ENCODE assay signal across 29 cellular contexts in the genomic region with DNA sequence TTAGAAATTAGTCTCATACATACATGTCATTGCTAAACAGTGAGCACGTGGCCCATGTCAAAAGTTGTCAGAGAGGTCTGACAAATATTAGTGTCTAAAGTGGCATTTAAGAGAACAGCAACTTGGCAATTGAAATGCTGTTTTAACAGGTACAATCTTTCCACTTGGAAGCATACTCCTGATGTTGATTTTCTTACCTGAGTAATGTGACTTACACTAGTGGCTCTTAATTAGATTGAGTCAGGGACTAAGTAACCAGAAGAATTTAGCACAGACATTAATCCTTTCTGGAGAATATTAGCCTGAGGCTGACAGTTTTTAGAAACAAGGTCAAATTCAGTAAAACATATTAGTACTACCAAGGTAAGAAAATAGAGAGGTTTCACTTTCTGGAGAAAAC.
DNase-seq lines count a peak whose midpoint lies in the region; ATAC-seq, FAIRE-seq and TF ChIP-seq lines count a peak whose summit lies in the region.
"Had no signal": no experiment of that assay in that cellular context is flagged by ENCODE, and none has a peak within 500 bp of the region (broad histone marks: within the 10 kb centered on the region; RNA-seq: fewer than 3 reads in every experiment).

No MANE protein-coding gene starts in this region.

- H3K9me1 ChIP-seq in keratinocyte (ENCODE audit: control insufficient read depth, extremely low read depth, insufficient read depth, low read length) = no peaks in the 10 kb centered on the region

- CTCF ChIA-PET in SK-N-SH (lab: Yijun Ruan, JAX) = no interaction called here

- no peaks in the 10 kb centered on the region for H3K27me3 ChIP-seq in SK-N-SH (ENCODE audit: insufficient read depth)
- H3K27me3 ChIP-seq in OCI-LY1 (ENCODE audit: insufficient read depth, low read length) = no peaks in the 10 kb centered on the region
- no peaks in the 10 kb centered on the region for H3K27me3 ChIP-seq in keratinocyte (ENCODE audit: control insufficient read depth, extremely low read depth, insufficient read depth, low read length)
- no peaks in the 10 kb centered on the region for H3K27me3 ChIP-seq in suprapubic skin
- H3K27me3 ChIP-seq: SJSA1 had no signal

- H3K4me3 ChIP-seq in SK-N-SH (ENCODE audit: low read depth in 2 of 2, low read length in 1 of 2) = no peak overlapping the region
- H3K4me3 ChIP-seq in OCI-LY1 (ENCODE audit: low read depth, low read length, poor library complexity, severe bottlenecking) = no peak overlapping the region
- no peak overlapping the region for H3K4me3 ChIP-seq in keratinocyte (ENCODE audit: control insufficient read depth in 2 of 3, extremely low read depth in 1 of 3, insufficient read depth in 2 of 3, low read depth in 1 of 3, low read length in 3 of 3)
- H3K4me3 ChIP-seq in retinal pigment epithelial cell (ENCODE audit: low read length) = no peak overlapping the region
- H3K4me3 ChIP-seq in suprapubic skin = no peak overlapping the region
- H3K4me3 ChIP-seq: GM12878, PC-9, SJSA1 had no signal

- H2AFZ ChIP-seq in SK-N-SH (ENCODE audit: low read depth) (peak overlapping the region; percentile 3; the same call in 1 of the 2 replicates), OCI-LY1 (ENCODE audit: low read length) (peak overlapping the region; percentile 80), keratinocyte (ENCODE audit: control insufficient read depth, low read length) (peak overlapping the region; percentile 60)
- H2AFZ ChIP-seq: PC-9 had no signal

- H3F3A ChIP-seq in SK-N-SH (replicated peaks; ENCODE audit: insufficient read depth) = no peaks in the 10 kb centered on the region
- no peaks in the 10 kb centered on the region for H3F3A ChIP-seq in OCI-LY1 (ENCODE audit: insufficient read depth, low read length)

- no peak for TF ChIP-seq POLR2A in suprapubic skin (IDR thresholded peaks at IDR 0.05)

- no peaks in the 10 kb centered on the region for H3K9me3 Mint-ChIP-seq in natural killer cell
- H3K9me3 Mint-ChIP-seq: CD8-positive, alpha-beta T cell had no signal

- no peaks in the 10 kb centered on the region for H3K9me3 ChIP-seq in SK-N-SH
- no peaks in the 10 kb centered on the region for H3K9me3 ChIP-seq in OCI-LY1 (ENCODE audit: low read length)
- no peaks in the 10 kb centered on the region for H3K9me3 ChIP-seq in keratinocyte (ENCODE audit: control insufficient read depth, low read depth, low read length)
- H3K9me3 ChIP-seq in suprapubic skin = no peaks in the 10 kb centered on the region
- H3K9me3 ChIP-seq: Caco-2, SJSA1 had no signal

- no peak overlapping the region for H3K4me3 Mint-ChIP-seq in natural killer cell
- H3K4me3 Mint-ChIP-seq: B cell; CD8-positive, alpha-beta T cell had no signal

- DNase-seq in SK-N-SH = no peak
- no peak for DNase-seq in keratinocyte (ENCODE audit: low read depth, low spot score)
- peak; percentile 58 for DNase-seq in retinal pigment epithelial cell (ENCODE audit: low read depth)
- DNase-seq in natural killer cell = no peak
- no peak for DNase-seq in suprapubic skin (ENCODE audit: low spot score in 2 of 2)
- DNase-seq: Caco-2; CD8-positive, alpha-beta T cell; DMS 273 treated with DMSO at 0.1 percent for 48 hours; DMS79; EL; GDM1; KBM-7; MM.1S; NCI-H1417; NCI-H1694; NCI-H2029 treated with DMSO at 0.1 percent for 48 hours; NCI-H2227 treated with DMSO at 0.1 percent for 48 hours; NCI-H526 treated with DMSO at 0.1 percent for 48 hours; PC-9 had no signal

- no peak overlapping the region for H3K27ac Mint-ChIP-seq in natural killer cell
- H3K27ac Mint-ChIP-seq: B cell; CD8-positive, alpha-beta T cell had no signal

- dilution Hi-C loops in keratinocyte (cut with MboI; ENCODE audit: extremely low pct_ligation_motif_present, low sequenced_read_pairs) = no loop called here

- TF ChIP-seq CTCF in SK-N-SH (IDR thresholded peaks at IDR 0.05) (no peak), OCI-LY1 (IDR thresholded peaks at IDR 0.05; ENCODE audit: low read length) (no peak), keratinocyte (optimal IDR thresholded peaks at IDR 0.05 in 1 of 3, IDR thresholded peaks at IDR 0.05 in 1 of 3, conservative IDR thresholded peaks at IDR 0.05 in 1 of 3; ENCODE audit: extremely low read depth in 1 of 3, insufficient read depth in 2 of 3, low read length in 3 of 3) (no peak), retinal pigment epithelial cell (conservative IDR thresholded peaks at IDR 0.05; ENCODE audit: low read depth, low read length) (no peak), natural killer cell (IDR thresholded peaks at IDR 0.05) (no peak), suprapubic skin (IDR thresholded peaks at IDR 0.05) (no peak)

- no peaks in the 10 kb centered on the region for H3K36me3 ChIP-seq in SK-N-SH (replicated peaks in 1 of 2; ENCODE audit: control insufficient read depth in 1 of 2, insufficient read depth in 2 of 2, low read length in 1 of 2)
- H3K36me3 ChIP-seq in OCI-LY1 (ENCODE audit: insufficient read depth, low read length) = no peaks in the 10 kb centered on the region
- no peaks in the 10 kb centered on the region for H3K36me3 ChIP-seq in keratinocyte (ENCODE audit: control insufficient read depth in 2 of 2, extremely low read depth in 1 of 2, insufficient read depth in 2 of 2, low read length in 2 of 2)
- no peaks in the 10 kb centered on the region for H3K36me3 ChIP-seq in suprapubic skin
- H3K36me3 ChIP-seq: SJSA1 had no signal

- intact Hi-C loops in natural killer cell (cut with micrococcal nuclease) = no loop called here

- H3K4me1 Mint-ChIP-seq in natural killer cell = no peaks in the 10 kb centered on the region
- H3K4me1 Mint-ChIP-seq: B cell had no signal

- no peak for FAIRE-seq in keratinocyte (lab: Jason Lieb, UNC)
- FAIRE-seq: GM12878, H54 had no signal

- H3K36me3 Mint-ChIP-seq in natural killer cell = no peaks in the 10 kb centered on the region
- H3K36me3 Mint-ChIP-seq: CD8-positive, alpha-beta T cell had no signal

- no peaks in the 10 kb centered on the region for H3K79me2 ChIP-seq in SK-N-SH (ENCODE audit: insufficient read depth)
- H3K79me2 ChIP-seq in OCI-LY1 (ENCODE audit: insufficient read depth, low read length) = no peaks in the 10 kb centered on the region
- no peaks in the 10 kb centered on the region for H3K79me2 ChIP-seq in keratinocyte (ENCODE audit: control insufficient read depth, insufficient read depth, low read length)

- TF ChIP-seq EP300 in SK-N-SH (IDR thresholded peaks at IDR 0.05; ENCODE audit: borderline replicate concordance in 1 of 2, low read depth in 1 of 2, low read length in 1 of 2) = no peak
- TF ChIP-seq EP300 in suprapubic skin (IDR thresholded peaks at IDR 0.05) = no peak

- H3K4me2 ChIP-seq in SK-N-SH (no peak overlapping the region), OCI-LY1 (ENCODE audit: low read length) (no peak overlapping the region), keratinocyte (ENCODE audit: control insufficient read depth, extremely low read depth, insufficient read depth, low read depth, low read length) (no peak overlapping the region)
- H3K4me2 ChIP-seq: PC-9 had no signal

- TF ChIP-seq RAD21 in SK-N-SH (IDR thresholded peaks at IDR 0.05; ENCODE audit: low read length) = no peak

- WGBS in SK-N-SH (ENCODE audit: low lambda C conversion rate) = 71% methylated on average over 1 of the region's 1 CpG
- 71% methylated on average over 1 of the region's 1 CpG for WGBS in suprapubic skin

- H4K20me1 ChIP-seq in SK-N-SH (ENCODE audit: insufficient read depth) (no peaks in the 10 kb centered on the region), OCI-LY1 (ENCODE audit: insufficient read depth, low read length) (no peaks in the 10 kb centered on the region), keratinocyte (ENCODE audit: control insufficient read depth, extremely low read depth, insufficient read depth, low read length) (no peaks in the 10 kb centered on the region)

- H3K9me2 ChIP-seq in SK-N-SH (no peaks in the 10 kb centered on the region), OCI-LY1 (ENCODE audit: low read depth, low read length) (no peaks in the 10 kb centered on the region)

- H3K9ac ChIP-seq in SK-N-SH (no peak overlapping the region), OCI-LY1 (ENCODE audit: low read length) (peak overlapping the region; percentile 0; the same call in 1 of the 2 replicates), keratinocyte (ENCODE audit: control insufficient read depth, extremely low read depth, insufficient read depth, low read length) (no peak overlapping the region)

- POLR2A ChIA-PET in SK-N-SH (lab: Yijun Ruan, JAX) = no interaction called here

- peaks cover 0 to 5% of the 10 kb centered on the region in 2 donors for H3K27me3 Mint-ChIP-seq in natural killer cell (ENCODE audit: low read depth in 2 of 2)
- H3K27me3 Mint-ChIP-seq: B cell had no signal

- no peak for ATAC-seq in SK-N-SH treated with all-trans-retinoic acid at 6 μM for 48 hours
- ATAC-seq in HG03039 (IDR thresholded peaks at IDR 0.05; ENCODE audit: unreplicated experiment) = no peak
- no peak for ATAC-seq in natural killer cell
- ATAC-seq: CD8-positive, alpha-beta T cell; GM12878; Right ventricle myocardium inferior had no signal

- no peak overlapping the region for H3K27ac ChIP-seq in SK-N-SH (ENCODE audit: low read depth in 2 of 2, low read length in 1 of 2)
- no peak overlapping the region for H3K27ac ChIP-seq in OCI-LY1 (ENCODE audit: low read depth, low read length, poor library complexity, severe bottlenecking)
- H3K27ac ChIP-seq in keratinocyte (ENCODE audit: control insufficient read depth, insufficient read depth, low read length) = no peak overlapping the region
- H3K27ac ChIP-seq in suprapubic skin = no peak overlapping the region
- H3K27ac ChIP-seq: 22Rv1, C4-2B, PC-9, SJSA1 had no signal

- no peaks in the 10 kb centered on the region; a peak in 1 of 4 replicates for H3K4me1 ChIP-seq in SK-N-SH (ENCODE audit: control insufficient read depth in 1 of 2, insufficient read depth in 2 of 2, low read depth in 1 of 2, low read length in 1 of 2)
- H3K4me1 ChIP-seq in OCI-LY1 (ENCODE audit: insufficient read depth, low read length, severe bottlenecking) = peaks cover 7% of the 10 kb centered on the region
- H3K4me1 ChIP-seq in keratinocyte (ENCODE audit: control insufficient read depth, extremely low read depth, insufficient read depth, low read length) = peaks cover 4% of the 10 kb centered on the region
- no peaks in the 10 kb centered on the region for H3K4me1 ChIP-seq in suprapubic skin
- H3K4me1 ChIP-seq: Caco-2, SJSA1 had no signal

TF ChIP-seq in SK-N-SH treated with all-trans-retinoic acid at 6 μM for 48 hours, 23 proteins besides CTCF, POLR2A, EP300 and RAD21 (continues in another document):
- no peak for TF ChIP-seq ISL1 (CRISPR knock-in tag; IDR thresholded peaks at IDR 0.05)
- TF ChIP-seq, protein P1, sequence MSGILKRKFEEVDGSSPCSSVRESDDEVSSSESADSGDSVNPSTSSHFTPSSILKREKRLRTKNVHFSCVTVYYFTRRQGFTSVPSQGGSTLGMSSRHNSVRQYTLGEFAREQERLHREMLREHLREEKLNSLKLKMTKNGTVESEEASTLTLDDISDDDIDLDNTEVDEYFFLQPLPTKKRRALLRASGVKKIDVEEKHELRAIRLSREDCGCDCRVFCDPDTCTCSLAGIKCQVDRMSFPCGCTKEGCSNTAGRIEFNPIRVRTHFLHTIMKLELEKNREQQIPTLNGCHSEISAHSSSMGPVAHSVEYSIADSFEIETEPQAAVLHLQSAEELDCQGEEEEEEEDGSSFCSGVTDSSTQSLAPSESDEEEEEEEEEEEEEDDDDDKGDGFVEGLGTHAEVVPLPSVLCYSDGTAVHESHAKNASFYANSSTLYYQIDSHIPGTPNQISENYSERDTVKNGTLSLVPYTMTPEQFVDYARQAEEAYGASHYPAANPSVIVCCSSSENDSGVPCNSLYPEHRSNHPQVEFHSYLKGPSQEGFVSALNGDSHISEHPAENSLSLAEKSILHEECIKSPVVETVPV (CRISPR knock-in tag; IDR thresholded peaks at IDR 0.05) = no peak

Comparison
In these comparisons a context has a peak if more than half of its experiments do, and no peak if none do; other contexts are left out.
1. H2AFZ ChIP-seq: peak in every context shown above with its lines; median percentile 80 in OCI-LY1; 60 in keratinocyte; 3 in SK-N-SH.